Comparison of ENCODE assay signal across 29 cellular contexts in the genomic region with DNA sequence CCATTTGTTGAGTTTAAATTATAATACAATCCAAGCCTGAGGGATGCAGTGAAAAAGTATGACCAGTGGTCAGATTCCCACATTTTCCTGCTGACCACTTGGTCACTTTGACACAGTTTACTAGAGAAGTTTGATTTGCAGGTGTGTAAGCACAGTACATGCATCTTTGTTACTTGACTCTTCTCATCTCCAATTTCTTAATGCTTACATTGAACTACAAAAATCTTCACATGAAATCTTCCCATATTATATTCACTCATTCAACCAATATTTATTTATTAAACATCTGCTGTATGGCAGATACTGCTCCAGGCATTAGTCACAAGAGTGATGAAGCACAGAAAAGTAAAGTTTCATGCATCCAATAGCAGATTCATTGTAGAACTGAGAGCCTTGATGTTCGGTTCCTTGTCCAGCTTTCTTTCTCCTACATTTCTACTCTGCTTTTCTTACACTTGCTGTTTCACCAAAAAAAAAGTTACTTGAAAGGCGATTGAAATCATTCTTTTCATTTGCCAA.
"Had no signal": no experiment of that assay in that cellular context is flagged by ENCODE, and none has a peak within 500 bp of the region (broad histone marks: within the 10 kb centered on the region; RNA-seq: fewer than 3 reads in every experiment).

No MANE protein-coding gene starts in this region.

- H3K4me3 Mint-ChIP-seq: activated CD8-positive, alpha-beta T cell treated with anti-CD3 and anti-CD28 coated beads, Interleukin-2, amount 10 ng/mL, durations not matched to agents 7 days and 5 days; activated naive CD8-positive, alpha-beta T cell treated with anti-CD3 and anti-CD28 coated beads, Interleukin-2, amount 50 U/mL, for 24 hours; brain; IgD-negative memory B cell; T-helper 1 cell treated with Interleukin-12 subunit alpha and Interleukin-12 subunit beta and Interleukin-4 antibody, amounts not matched to agents 30 μg/mL and 1 μg/mL, for 36 hours; WTC11 had no signal

- H3K4me3 ChIP-seq: cardiac muscle cell, Peyer's patch had no signal

- H3K36me3 ChIP-seq: cardiac muscle cell, Peyer's patch had no signal

- H3K4me1 Mint-ChIP-seq: IgD-negative memory B cell had no signal

- H3K9me3 ChIP-seq: Peyer's patch had no signal

- DNase-seq: activated CD4-positive, alpha-beta T cell treated with anti-CD3 and anti-CD28 coated beads for 48 hours; activated CD4-positive, alpha-beta T cell treated with anti-CD3 and anti-CD28 coated beads, Interleukin-2, amount 50 U/mL, for 4 hours; activated CD4-positive, CD25-positive, alpha-beta regulatory T cell treated with anti-CD3 and anti-CD28 coated beads, Interleukin-2, amount 50 U/mL, for 72 hours; activated CD8-positive, alpha-beta memory T cell treated with anti-CD3 and anti-CD28 coated beads, Interleukin-2, amount 50 U/mL, for 48 hours; activated CD8-positive, alpha-beta T cell treated with anti-CD3 and anti-CD28 coated beads, Interleukin-2, amount 10 ng/mL, durations not matched to agents 7 days and 5 days; activated effector memory CD4-positive, alpha-beta T cell treated with anti-CD3 and anti-CD28 coated beads, Interleukin-2, amount 50 U/mL, for 16 hours; activated naive CD4-positive, alpha-beta T cell treated with Interleukin-2 at 50 U/mL for 16 hours; activated naive CD8-positive, alpha-beta T cell treated with anti-CD3 and anti-CD28 coated beads, Interleukin-2, amount 50 U/mL, for 24 hours; activated T-cell treated with anti-CD3 and anti-CD28 coated beads, Interleukin-2, amount 50 U/mL, for 1 hour; amygdala; KG1; NCI-H1092; NCI-H1436; NCI-H1694 treated with DMSO at 0.1 percent for 48 hours; NCI-H2029 treated with DMSO at 0.1 percent for 48 hours; NCI-H510A treated with DMSO at 0.1 percent for 48 hours; NCI-H69; NK-92 treated with Interleukin-12 subunit alpha and Interleukin-12 subunit beta, amount 100 ng/mL, for 24 hours; OCI-M1; Peyer's patch; SHP77 treated with DMSO at 0.1 percent for 48 hours; T-helper 9 cell had no signal

- H3K27me3 Mint-ChIP-seq: brain had no signal

- H3K9me3 Mint-ChIP-seq: brain had no signal

- H3K27ac Mint-ChIP-seq: activated CD8-positive, alpha-beta T cell treated with anti-CD3 and anti-CD28 coated beads, Interleukin-2, amount 10 ng/mL, durations not matched to agents 7 days and 5 days; activated naive CD4-positive, alpha-beta T cell treated with anti-CD3 and anti-CD28 coated beads, Interleukin-2, amount 50 U/mL, for 72 hours; activated naive CD8-positive, alpha-beta T cell treated with anti-CD3 and anti-CD28 coated beads, Interleukin-2, amount 50 U/mL, for 24 hours; IgD-negative memory B cell; T-helper 1 cell treated with Interleukin-12 subunit alpha and Interleukin-12 subunit beta and Interleukin-4 antibody, amounts not matched to agents 30 μg/mL and 1 μg/mL, for 36 hours had no signal

- ATAC-seq: activated CD8-positive, alpha-beta T cell treated with anti-CD3 and anti-CD28 coated beads, Interleukin-2, amount 10 ng/mL, durations not matched to agents 7 days and 5 days; activated naive CD4-positive, alpha-beta T cell treated with anti-CD3 and anti-CD28 coated beads, Interleukin-2, amount 50 U/mL, for 72 hours; activated naive CD8-positive, alpha-beta T cell treated with anti-CD3 and anti-CD28 coated beads, Interleukin-2, amount 50 U/mL, for 24 hours had no signal

- H3K27me3 ChIP-seq: cardiac muscle cell, Peyer's patch had no signal

- H3K4me1 ChIP-seq: Peyer's patch had no signal

- H3K27ac ChIP-seq: cardiac muscle cell, Peyer's patch, RWPE1 had no signal
